In genomic region chr7:6168469-6168868, GRCh38 we compare ENCODE assay signal across 1 cellular context.
TF ChIP-seq lines count a peak whose summit lies in the region.

No MANE protein-coding gene starts in this region.

TF ChIP-seq in H1, 55 proteins besides CTCF, POLR2A, EP300 and RAD21 (continued from another document):
- TF ChIP-seq RBBP5 (IDR thresholded peaks at IDR 0.05; ENCODE audit: borderline replicate concordance, low read depth, low read length) (no peak), NANOG (IDR thresholded peaks at IDR 0.05; ENCODE audit: insufficient read depth, low read depth, low read length, poor library complexity, severe bottlenecking) (no peak), JUND (IDR thresholded peaks at IDR 0.05; ENCODE audit: low read length) (no peak), TEAD4 (IDR thresholded peaks at IDR 0.05; ENCODE audit: low read depth, low read length) (no peak), TAF7 (optimal IDR thresholded peaks at IDR 0.05; ENCODE audit: borderline replicate concordance, low read depth, low read length) (no peak), CHD7 (IDR thresholded peaks at IDR 0.05; ENCODE audit: insufficient replicate concordance, low read length) (no peak), BRCA1 (IDR thresholded peaks at IDR 0.05; ENCODE audit: low read depth, low read length) (no peak), PHF8 (conservative IDR thresholded peaks at IDR 0.05; ENCODE audit: low read depth, low read length) (no peak), KDM5A (IDR thresholded peaks at IDR 0.05; ENCODE audit: low read length) (no peak), POLR2AphosphoS5 (IDR thresholded peaks at IDR 0.05; ENCODE audit: low read depth, low read length) (no peak), SAP30 (IDR thresholded peaks at IDR 0.05; ENCODE audit: insufficient read depth, insufficient replicate concordance, low read length) (no peak), TBP (IDR thresholded peaks at IDR 0.05; ENCODE audit: low read depth, low read length) (no peak), EZH2 (IDR thresholded peaks at IDR 0.05; ENCODE audit: low read depth, low read length, severe bottlenecking) (no peak), JUN (IDR thresholded peaks at IDR 0.05; ENCODE audit: low read depth, low read length) (no peak)
TF ChIP-seq in H1: peak in this region for 0.
